8 cellular contexts compared by ENCODE assay signal in genomic region chr16:57735755-57736418, GRCh38. TPM values are rescaled to one million over a fixed set of nuclear protein-coding genes. Genes with fewer than 3 reads are reported as not detected.
DNase-seq lines count a peak whose midpoint lies in the region; ATAC-seq, FAIRE-seq and TF ChIP-seq lines count a peak whose summit lies in the region.

Gene KATNB1, plus strand, starts transcription at chr16:57735770. Its CDS starts 1,474 bp downstream, at chr16:57737244.

- H3K36me3 ChIP-seq in Caco-2 (ENCODE audit: control insufficient read depth, insufficient read depth, low read length) = no peaks in the 10 kb centered on the region

- H3K27ac Mint-ChIP-seq in Caco-2 (ENCODE audit: unreplicated experiment) = peak within 1 kb of the TSS; percentile 87
- peak within 1 kb of the TSS; percentile 97 for H3K27ac Mint-ChIP-seq in activated T-helper 1 cell treated with anti-CD3 and anti-CD28 coated beads, Interleukin-12 subunit alpha, Interleukin-12 subunit beta, Interleukin-2, Interleukin-4 antibody, amounts not matched to agents 30 ng/mL and 10 ng/mL and 1 ng/mL, durations not matched to agents 14 hours and 24 hours and 36 hours

- TF ChIP-seq CTCF in Caco-2 (IDR thresholded peaks at IDR 0.05; ENCODE audit: insufficient read depth in 1 of 2, low read depth in 1 of 2, low read length in 1 of 2, severe bottlenecking in 1 of 2, unreplicated experiment in 1 of 2) (no peak), D721Med (IDR thresholded peaks at IDR 0.05; ENCODE audit: insufficient read depth, missing control alignments) (no peak)

- H3K9me3 Mint-ChIP-seq in Caco-2 (ENCODE audit: unreplicated experiment) = no peaks in the 10 kb centered on the region
- peaks cover 22% of the 10 kb centered on the region for H3K9me3 Mint-ChIP-seq in activated T-helper 1 cell treated with anti-CD3 and anti-CD28 coated beads, Interleukin-12 subunit alpha, Interleukin-12 subunit beta, Interleukin-2, Interleukin-4 antibody, amounts not matched to agents 30 ng/mL and 10 ng/mL and 1 ng/mL, durations not matched to agents 14 hours and 24 hours and 36 hours

- peaks cover 13% of the 10 kb centered on the region for H3K4me1 Mint-ChIP-seq in Caco-2 (ENCODE audit: low read depth, unreplicated experiment)
- H3K4me1 Mint-ChIP-seq in activated T-helper 1 cell treated with anti-CD3 and anti-CD28 coated beads, Interleukin-12 subunit alpha, Interleukin-12 subunit beta, Interleukin-2, Interleukin-4 antibody, amounts not matched to agents 30 ng/mL and 10 ng/mL and 1 ng/mL, durations not matched to agents 14 hours and 24 hours and 36 hours (ENCODE audit: low read depth) = peaks cover 19% of the 10 kb centered on the region

- peaks cover 11% of the 10 kb centered on the region for H3K4me1 ChIP-seq in Caco-2

- H3K27me3 Mint-ChIP-seq in Caco-2 (ENCODE audit: insufficient read depth, unreplicated experiment) = no peaks in the 10 kb centered on the region
- H3K27me3 Mint-ChIP-seq in activated T-helper 1 cell treated with anti-CD3 and anti-CD28 coated beads, Interleukin-12 subunit alpha, Interleukin-12 subunit beta, Interleukin-2, Interleukin-4 antibody, amounts not matched to agents 30 ng/mL and 10 ng/mL and 1 ng/mL, durations not matched to agents 14 hours and 24 hours and 36 hours (ENCODE audit: insufficient read depth) = no peaks in the 10 kb centered on the region

- no peaks in the 10 kb centered on the region for H3K27me3 ChIP-seq in Caco-2 (replicated peaks; ENCODE audit: control insufficient read depth, insufficient read depth, low read length)

- H3K36me3 Mint-ChIP-seq in Caco-2 (ENCODE audit: insufficient read depth, unreplicated experiment) = peaks cover 26% of the 10 kb centered on the region
- peaks cover 8% of the 10 kb centered on the region for H3K36me3 Mint-ChIP-seq in activated T-helper 1 cell treated with anti-CD3 and anti-CD28 coated beads, Interleukin-12 subunit alpha, Interleukin-12 subunit beta, Interleukin-2, Interleukin-4 antibody, amounts not matched to agents 30 ng/mL and 10 ng/mL and 1 ng/mL, durations not matched to agents 14 hours and 24 hours and 36 hours (ENCODE audit: low read depth)

- intact Hi-C loops in Caco-2 (cut with micrococcal nuclease; ENCODE audit: unreplicated experiment) (loop anchor here (1.0 to 5.0 kb wide), 7 partner anchors 21 to 159 kb away; partner anchors contain the start of gene ADGRG3), left cardiac atrium (cut with DNase I) (no loop called here), sciatic nerve (cut with DNase I) (no loop called here)
- intact Hi-C loops in activated T-helper 1 cell treated with anti-CD3 and anti-CD28 coated beads, Interleukin-12 subunit alpha, Interleukin-12 subunit beta, Interleukin-2, Interleukin-4 antibody, amounts not matched to agents 30 ng/mL and 10 ng/mL and 1 ng/mL, durations not matched to agents 14 hours and 24 hours and 36 hours (cut with micrococcal nuclease) = loop anchor here (1.0 to 5.0 kb wide), 17 partner anchors 21 to 996 kb away; partner anchors contain the start of genes CCDC102A, CFAP20, CIAPIN1 and COQ9

- H3K4me3 ChIP-seq in Caco-2 (ENCODE audit: low read depth, low read length) = peak within 1 kb of the TSS; percentile 82

- ATAC-seq in HG02938 (IDR thresholded peaks at IDR 0.05; ENCODE audit: unreplicated experiment) (peak; percentile 18), left cardiac atrium (peak in 1 of 2 donors; percentile 35), sciatic nerve (no peak), HG03097 (IDR thresholded peaks at IDR 0.05; ENCODE audit: low FRiP score, unreplicated experiment) (no peak)

- BruUV-seq in Caco-2 (replicated peaks; lab: Mats Ljungman, UMichigan) = no TSS peak

- FAIRE-seq in D721Med (lab: Jason Lieb, UNC) = no peak

- CTCF ChIA-PET in Caco-2 (lab: Charles Lee) = interaction anchor here (0.5 to 3.1 kb wide), 29 partner anchors 12 to 289 kb away, joined by 3 to 26 read pairs (median 4); partner anchors contain the start of genes DRC7 and POLR2C

- POLR2A ChIA-PET in Caco-2 (lab: Charles Lee) = interaction anchor here (0.6 to 3.0 kb wide), 20 partner anchors 13 to 393 kb away, joined by 3 to 18 read pairs (median 4); partner anchors contain the start of genes CFAP20, CIAPIN1, COQ9 and DRC7

- peak within 1 kb of the TSS; percentile 86 for H3K4me3 Mint-ChIP-seq in Caco-2 (ENCODE audit: unreplicated experiment)
- peak within 1 kb of the TSS; percentile 97 for H3K4me3 Mint-ChIP-seq in activated T-helper 1 cell treated with anti-CD3 and anti-CD28 coated beads, Interleukin-12 subunit alpha, Interleukin-12 subunit beta, Interleukin-2, Interleukin-4 antibody, amounts not matched to agents 30 ng/mL and 10 ng/mL and 1 ng/mL, durations not matched to agents 14 hours and 24 hours and 36 hours

- 0 out of 2 replicates have a peak, but pooled peaks cover 4% of the 10 kb centered on the region for H3K9me3 ChIP-seq in Caco-2

- peak in 1 of 2 experiments; percentile 46 for DNase-seq in Caco-2
- peak; percentile 5 for DNase-seq in activated T-helper 1 cell treated with anti-CD3 and anti-CD28 coated beads, Interleukin-12 subunit alpha, Interleukin-12 subunit beta, Interleukin-2, Interleukin-4 antibody, amounts not matched to agents 30 ng/mL and 10 ng/mL and 1 ng/mL, durations not matched to agents 14 hours and 24 hours and 36 hours (ENCODE audit: low spot score)
- DNase-seq in left cardiac atrium = no peak
- DNase-seq in sciatic nerve (ENCODE audit: low spot score) = no peak
- no peak for DNase-seq in D721Med (ENCODE audit: insufficient read length, low spot score)
- DNase-seq in effector CD4-positive, alpha-beta T cell = no peak

RNA-seq across cellular contexts. Expression of gene KATNB1, which starts in this region (rescaled TPM):
- total RNA-seq in Caco-2 (2022) (31.8 and 32.4 TPM in 2 replicates), left cardiac atrium (10 to 100 TPM; 11.2 to 11.7 TPM), sciatic nerve (14.7 TPM)
- total RNA-seq in activated T-helper 1 cell treated with anti-CD3 and anti-CD28 coated beads, Interleukin-12 subunit alpha, Interleukin-12 subunit beta, Interleukin-2, Interleukin-4 antibody, amounts not matched to agents 30 ng/mL and 10 ng/mL and 1 ng/mL, durations not matched to agents 14 hours and 24 hours and 36 hours = 46.1 and 49.1 TPM in 2 replicates

Comparison
In these comparisons a context has a peak if more than half of its experiments do, and no peak if none do; other contexts are left out.
1. intact Hi-C loops: an anchor here in Caco-2 (1.0 to 5.0 kb wide) and activated T-helper 1 cell treated with anti-CD3 and anti-CD28 coated beads, Interleukin-12 subunit alpha, Interleukin-12 subunit beta, Interleukin-2, Interleukin-4 antibody, amounts not matched to agents 30 ng/mL and 10 ng/mL and 1 ng/mL, durations not matched to agents 14 hours and 24 hours and 36 hours (1.0 to 5.0 kb wide); none called in left cardiac atrium and sciatic nerve.